In genomic region chr20:45953672-45954071, GRCh38 we compare ENCODE assay signal across 18 cellular contexts. TPM values are rescaled to one million over a fixed set of nuclear protein-coding genes. Genes with fewer than 3 reads are reported as not detected.
DNase-seq lines count a peak whose midpoint lies in the region; FAIRE-seq and TF ChIP-seq lines count a peak whose summit lies in the region.
"Had no signal": no experiment of that assay in that cellular context is flagged by ENCODE, and none has a peak within 500 bp of the region (broad histone marks: within the 10 kb centered on the region; RNA-seq: fewer than 3 reads in every experiment).

No MANE protein-coding gene starts in this region.

- H3K27ac ChIP-seq in H9 (ENCODE audit: insufficient read length, low read depth, low read length) (no peak overlapping the region), kidney (ENCODE audit: low read depth in 2 of 2, low read length in 2 of 2) (no peak overlapping the region), sigmoid colon (no peak overlapping the region)
- H3K27ac ChIP-seq: SK-N-MC had no signal

- intact Hi-C loops in kidney (cut with DNase I) (no loop called here), sigmoid colon (cut with DNase I) (no loop called here)

- peaks cover 20 to 52% (median 34%) of the 10 kb centered on the region in 3 experiments for H3K36me3 Mint-ChIP-seq in H9 (ENCODE audit: insufficient read depth in 1 of 3, low read depth in 3 of 3)

- peaks cover 2% of the 10 kb centered on the region for H4K20me1 ChIP-seq in H9 (ENCODE audit: control insufficient read depth, insufficient read depth, insufficient read length)

- H3K36me3 ChIP-seq in kidney (ENCODE audit: control insufficient read depth in 1 of 2, insufficient read depth in 2 of 2, low read length in 2 of 2) = peaks cover 46 to 54% of the 10 kb centered on the region in 2 donors
- peaks cover 56 to 88% (median 59%) of the 10 kb centered on the region in 4 donors for H3K36me3 ChIP-seq in sigmoid colon

- no peaks in the 10 kb centered on the region for H3K79me2 ChIP-seq in H9 (ENCODE audit: insufficient read depth, low read length)

- no peaks in the 10 kb centered on the region for H3K79me1 ChIP-seq in H9 (ENCODE audit: insufficient read depth, low read depth, low read length, poor library complexity, severe bottlenecking)

- peak; percentile 36 for DNase-seq in D341Med (ENCODE audit: low spot score)
- DNase-seq in H9 = no peak
- peak; percentile 73 for DNase-seq in kidney
- DNase-seq in sigmoid colon = peak; percentile 61
- no peak for DNase-seq in pons (ENCODE audit: low spot score)
- DNase-seq in DMS79 treated with DMSO at 0.1 percent for 48 hours (lab: John Stamatoyannopoulos, UW) = no peak
- no peak for DNase-seq in activated CD4-positive, alpha-beta T cell treated with anti-CD3 and anti-CD28 coated beads, Interleukin-2, amount 50 U/mL, for 4 hours
- DNase-seq: GDM1, IMR-90, Kasumi-1, MM.1S, NCI-H1092 treated with DMSO at 0.1 percent for 48 hours, NCI-H1694, NCI-H510A treated with DMSO at 0.1 percent for 48 hours had no signal

- no peak overlapping the region for H3K4me2 ChIP-seq in H9 (ENCODE audit: insufficient read depth, insufficient read length, low read length)
- H3K4me2 ChIP-seq: GM23338 had no signal

- no peak overlapping the region for H3K23ac ChIP-seq in H9 (ENCODE audit: insufficient read length, low read depth, low read length)

- no peak overlapping the region for H4K5ac ChIP-seq in H9 (ENCODE audit: insufficient read length, low read depth, low read length)

- no peaks in the 10 kb centered on the region for H3K9me3 ChIP-seq in H9 (ENCODE audit: control insufficient read depth, low read depth, low read length)
- no peaks in the 10 kb centered on the region for H3K9me3 ChIP-seq in kidney (ENCODE audit: control insufficient read depth in 1 of 2, low read length in 2 of 2)
- no peaks in the 10 kb centered on the region for H3K9me3 ChIP-seq in sigmoid colon

- no peak overlapping the region for H3K27ac Mint-ChIP-seq in H9
- H3K27ac Mint-ChIP-seq: GM23338 had no signal

- TF ChIP-seq CTCF in H9 (conservative IDR thresholded peaks at IDR 0.05) = 0 out of 3 replicates have a peak, but pooled peaks have one; percentile 8
- TF ChIP-seq CTCF in kidney (IDR thresholded peaks at IDR 0.05; ENCODE audit: borderline replicate concordance, extremely low read depth, insufficient read depth) = no peak
- no peak for TF ChIP-seq CTCF in sigmoid colon (IDR thresholded peaks at IDR 0.05)

- no peak overlapping the region for H2AK5ac ChIP-seq in H9 (ENCODE audit: insufficient read length, low read length)

- no peak for TF ChIP-seq EP300 in sigmoid colon (IDR thresholded peaks at IDR 0.05)

- H3K27me3 ChIP-seq in H9 (ENCODE audit: insufficient read depth, low read length) = no peaks in the 10 kb centered on the region
- no peaks in the 10 kb centered on the region for H3K27me3 ChIP-seq in sigmoid colon

- no peak overlapping the region for H4K91ac ChIP-seq in H9 (ENCODE audit: insufficient read length, low read depth, low read length)

- no peak for FAIRE-seq in kidney (lab: Jason Lieb, UNC)

- no peak overlapping the region for H2BK15ac ChIP-seq in H9 (ENCODE audit: low read depth, low read length)

- H3K9ac ChIP-seq in H9 (ENCODE audit: extremely low read depth, insufficient read length, low read length) (no peak overlapping the region), kidney (ENCODE audit: low read length in 2 of 2) (no peak overlapping the region)

- H2BK120ac ChIP-seq in H9 (ENCODE audit: low read depth, low read length, poor library complexity, severe bottlenecking) = no peak overlapping the region

- H3K4me3 Mint-ChIP-seq in H9 = no peak overlapping the region
- H3K4me3 Mint-ChIP-seq: CD8-positive, alpha-beta memory T cell; GM23338 had no signal

- H3K14ac ChIP-seq in H9 (ENCODE audit: insufficient read depth, low read length) = no peak overlapping the region

- H3K27me3 Mint-ChIP-seq in H9 (ENCODE audit: low read depth) = no peaks in the 10 kb centered on the region; the same call in 1 of the 2 replicates
- H3K27me3 Mint-ChIP-seq: CD8-positive, alpha-beta memory T cell had no signal

- H3K4me1 Mint-ChIP-seq in H9 = peaks cover 0 to 4% of the 10 kb centered on the region in 2 experiments; a peak in 1 of 4 replicates

- H3T11ph ChIP-seq in H9 (ENCODE audit: low read length) = no peak overlapping the region

- H2BK20ac ChIP-seq in H9 (ENCODE audit: low read depth, low read length, poor library complexity, severe bottlenecking) = no peak overlapping the region

- H3K4me3 ChIP-seq in kidney (ENCODE audit: low read length in 2 of 2) = no peak overlapping the region
- H3K4me3 ChIP-seq in sigmoid colon = no peak overlapping the region
- H3K4me3 ChIP-seq: GM23338, SK-N-MC had no signal

- H2AFZ ChIP-seq in H9 (ENCODE audit: low read length) = no peak overlapping the region
- H2AFZ ChIP-seq: GM23338 had no signal

- no peaks in the 10 kb centered on the region for H3K9me3 Mint-ChIP-seq in H9
- H3K9me3 Mint-ChIP-seq: CD8-positive, alpha-beta memory T cell; GM23338 had no signal

- no peak overlapping the region for H3K56ac ChIP-seq in H9 (ENCODE audit: insufficient read length, low read depth, low read length)

- H4K8ac ChIP-seq in H9 (replicated peaks; ENCODE audit: insufficient read length, low read depth, low read length) = no peak overlapping the region

- H3K4me1 ChIP-seq in H9 (ENCODE audit: insufficient read depth, low read length) (no peaks in the 10 kb centered on the region), kidney (ENCODE audit: control insufficient read depth in 1 of 2, insufficient read depth in 1 of 2, low read depth in 1 of 2, low read length in 2 of 2) (no peaks in the 10 kb centered on the region), sigmoid colon (no peaks in the 10 kb centered on the region)

- H2BK12ac ChIP-seq in H9 (ENCODE audit: insufficient read length, low read depth, low read length) = no peak overlapping the region

- no peak for TF ChIP-seq POLR2A in sigmoid colon (IDR thresholded peaks at IDR 0.05)

- no peak overlapping the region for H2BK5ac ChIP-seq in H9 (ENCODE audit: insufficient read length, low read length)

- WGBS in H9 (ENCODE audit: extremely low coverage, insufficient read length, low lambda C conversion rate) = no CpG with 5 or more reads among the region's 9 CpGs
- 91 to 93% methylated on average over 9 of the region's 9 CpGs for WGBS in sigmoid colon, 2 donors

- no peaks in the 10 kb centered on the region for H3K23me2 ChIP-seq in H9 (ENCODE audit: insufficient read length, low read depth, low read length, poor library complexity, severe bottlenecking)

- no peak overlapping the region for H3K4ac ChIP-seq in H9 (ENCODE audit: low read depth, low read length)

- no peak overlapping the region for H3K18ac ChIP-seq in H9 (ENCODE audit: insufficient read length, low read depth, low read length)

RNA-seq across cellular contexts. Expression of gene ZNF335, which starts 18.3 kb away (rescaled TPM):
- total RNA-seq in H9 (2021) (19.7 and 21.1 TPM in 2 replicates), kidney (22.3 TPM), sigmoid colon (10 to 100 TPM; 12.0 to 24.4 (median 14.9) TPM)
- polyA plus RNA-seq in kidney (ENCODE audit: insufficient read depth, low read depth, low replicate concordance) (5.7 TPM), sigmoid colon (10 to 100 TPM in 1 of 3 donors, 1 to 10 TPM in 2; 5.4 to 17.1 (median 5.5) TPM)

RNA-seq across cellular contexts. Expression of gene PCIF1, which starts 19.2 kb away (rescaled TPM):
- 26.6 and 26.8 TPM in 2 replicates for total RNA-seq in H9 (2021)
- 43.1 TPM for total RNA-seq in kidney
- polyA plus RNA-seq in kidney (ENCODE audit: insufficient read depth, low read depth, low replicate concordance) = 27.4 TPM
- 10 to 100 TPM; 31.4 to 39.3 (median 32.5) TPM for total RNA-seq in sigmoid colon
- 10 to 100 TPM; 26.4 to 37.8 (median 27.2) TPM for polyA plus RNA-seq in sigmoid colon

RNA-seq across cellular contexts. Expression of gene PLTP, which starts 41.7 kb away (rescaled TPM):
- 61.4 and 62.5 TPM in 2 replicates for total RNA-seq in H9 (2021)
- 345 TPM for total RNA-seq in kidney
- polyA plus RNA-seq in kidney (ENCODE audit: insufficient read depth, low read depth, low replicate concordance) = 790 TPM
- 100 to 1,000 TPM in 3 of 4 donors, 10 to 100 TPM in 1; 68.7 to 296 (median 156) TPM for total RNA-seq in sigmoid colon
- polyA plus RNA-seq in sigmoid colon = 10 to 100 TPM; 36.6 to 52.0 (median 47.4) TPM

RNA-seq across cellular contexts. Expression of gene MMP9, which starts 55.0 kb away (rescaled TPM):
- total RNA-seq in H9 (2021) (2.0 and 2.7 TPM in 2 replicates), kidney (6.6 TPM), sigmoid colon (under 1 TPM in 1 of 4 donors, not detected in 3; 0.27 TPM)
- polyA plus RNA-seq in kidney (ENCODE audit: insufficient read depth, low read depth, low replicate concordance) (not detected), sigmoid colon (10 to 100 TPM in 1 of 3 donors, 1 to 10 TPM in 1, under 1 TPM in 1; 0.60 to 27.1 (median 2.5) TPM)
- polyA plus RNA-seq: BJ; CD8-positive, alpha-beta memory T cell had no signal

Comparison
In these comparisons a context has a peak if more than half of its experiments do, and no peak if none do; other contexts are left out.
1. DNase-seq: peak in D341Med (single experiment), kidney (single experiment) and sigmoid colon (single experiment); none in H9 (single experiment), pons (single experiment), DMS79 treated with DMSO at 0.1 percent for 48 hours (single experiment) and activated CD4-positive, alpha-beta T cell treated with anti-CD3 and anti-CD28 coated beads, Interleukin-2, amount 50 U/mL, for 4 hours (0 of 2).